Comparison of ENCODE assay signal across 9 cellular contexts in the genomic region with DNA sequence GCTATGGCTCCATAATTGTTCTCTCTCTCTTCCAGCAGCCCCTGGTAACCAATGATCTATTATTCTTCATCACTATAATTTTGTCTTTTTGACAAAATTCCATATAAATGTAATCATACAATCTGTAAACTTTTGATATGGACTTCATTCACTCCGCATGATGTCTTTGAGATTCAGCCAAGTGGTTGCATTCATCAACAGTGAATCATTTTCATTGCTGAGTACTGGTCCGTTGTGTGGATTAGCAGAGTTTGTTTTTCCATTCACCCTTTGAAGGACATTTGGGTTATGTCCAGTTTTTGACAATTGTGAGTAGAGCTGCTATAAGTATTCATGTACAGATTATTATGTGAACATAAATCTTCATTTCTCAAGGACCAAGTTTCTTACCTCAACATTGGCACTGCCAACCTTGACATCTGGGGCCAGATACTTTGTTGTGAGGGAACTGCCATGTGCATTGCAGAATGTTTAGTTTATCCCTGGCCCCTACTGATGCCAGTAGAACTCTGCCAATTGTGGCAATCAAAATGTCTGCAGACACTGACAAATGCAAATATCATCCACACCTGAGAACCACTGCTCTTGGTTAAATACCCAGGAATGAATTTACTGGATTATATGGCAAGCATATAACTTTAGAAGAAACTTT. TPM values are rescaled to one million over a fixed set of nuclear protein-coding genes. Genes with fewer than 3 reads are reported as not detected.
DNase-seq lines count a peak whose midpoint lies in the region; ATAC-seq and TF ChIP-seq lines count a peak whose summit lies in the region.
"Had no signal": no experiment of that assay in that cellular context is flagged by ENCODE, and none has a peak within 500 bp of the region (broad histone marks: within the 10 kb centered on the region; RNA-seq: fewer than 3 reads in every experiment).

No MANE protein-coding gene starts in this region.

- TF ChIP-seq CTCF in HCT116 (IDR thresholded peaks at IDR 0.05 in 2 of 3, conservative IDR thresholded peaks at IDR 0.05 in 1 of 3; ENCODE audit: borderline replicate concordance in 1 of 3, insufficient read depth in 1 of 3, low read depth in 2 of 3, low read length in 2 of 3) (no peak), SK-N-SH (IDR thresholded peaks at IDR 0.05) (no peak), fibroblast of villous mesenchyme (IDR thresholded peaks at IDR 0.05; ENCODE audit: insufficient read depth, low read depth, low read length) (no peak), spleen (IDR thresholded peaks at IDR 0.05 in 8 of 11, conservative IDR thresholded peaks at IDR 0.05 in 3 of 11) (no peak), tibial nerve (IDR thresholded peaks at IDR 0.05) (no peak)

- CTCF ChIA-PET in HCT116 (lab: Charles Lee) (interaction anchor here (1.2 kb wide), 1 partner anchor 11 kb away, joined by 3 read pairs; no protein-coding TSS in a partner anchor), SK-N-SH (lab: Yijun Ruan, JAX) (interaction anchor here (1.3 kb wide), 1 partner anchor 261 kb away, joined by 3 read pairs; no protein-coding TSS in a partner anchor)

- H3K4me2 ChIP-seq in HCT116 (ENCODE audit: low read length): peak overlapping the region; percentile 37
- H3K4me2 ChIP-seq in SK-N-SH: peak overlapping the region; percentile 45; the same call in 1 of the 2 replicates

- H3K9ac ChIP-seq in HCT116 (ENCODE audit: low read length) (no peak overlapping the region), SK-N-SH (no peak overlapping the region; the same call in 1 of the 2 replicates)

- no peaks in the 10 kb centered on the region for H3K36me3 ChIP-seq in HCT116 (ENCODE audit: control insufficient read depth in 1 of 2, insufficient read depth in 2 of 2, low read length in 2 of 2)
- H3K36me3 ChIP-seq in SK-N-SH (replicated peaks in 1 of 2; ENCODE audit: control insufficient read depth in 1 of 2, insufficient read depth in 2 of 2, low read length in 1 of 2): no peaks in the 10 kb centered on the region
- no peaks in the 10 kb centered on the region for H3K36me3 ChIP-seq in spleen
- no peaks in the 10 kb centered on the region for H3K36me3 ChIP-seq in tibial nerve

- TF ChIP-seq POLR2A in HCT116 (IDR thresholded peaks at IDR 0.05; ENCODE audit: borderline replicate concordance, extremely low read depth, insufficient read depth, insufficient read length): no peak
- TF ChIP-seq POLR2A in spleen (IDR thresholded peaks at IDR 0.05): no peak
- TF ChIP-seq POLR2A in tibial nerve (IDR thresholded peaks at IDR 0.05): no peak

- DNase-seq in HCT116 (ENCODE audit: low read depth, low spot score) (no peak), SK-N-SH (no peak), fibroblast of villous mesenchyme (ENCODE audit: low read depth) (peak; percentile 45), spleen (no peak), GDM1 (lab: John Stamatoyannopoulos, UW) (no peak), substantia nigra (lab: John Stamatoyannopoulos, UW) (no peak), tibial nerve (ENCODE audit: low spot score in 2 of 2) (no peak), RPMI8226 (no peak)
- DNase-seq: activated effector memory CD4-positive, alpha-beta T cell treated with anti-CD3 and anti-CD28 coated beads, Interleukin-2, amount 50 U/mL, for 16 hours had no signal

- POLR2A ChIA-PET in HCT116 (lab: Charles Lee): no interaction called here
- POLR2A ChIA-PET in SK-N-SH (lab: Yijun Ruan, JAX): no interaction called here

- H2AFZ ChIP-seq in HCT116 (ENCODE audit: low read depth, low read length, poor library complexity, severe bottlenecking): no peak overlapping the region
- no peak overlapping the region for H2AFZ ChIP-seq in SK-N-SH (ENCODE audit: low read depth)

- H4K20me1 ChIP-seq in HCT116 (ENCODE audit: insufficient read depth) (no peaks in the 10 kb centered on the region), SK-N-SH (ENCODE audit: insufficient read depth) (no peaks in the 10 kb centered on the region)

- H3K9me3 ChIP-seq in HCT116 (ENCODE audit: control insufficient read depth in 1 of 2, insufficient read depth in 1 of 2, low read depth in 1 of 2, low read length in 2 of 2) (peaks cover 0 to 6% of the 10 kb centered on the region in 2 experiments; a peak in 1 of 4 replicates), SK-N-SH (no peaks in the 10 kb centered on the region), spleen (peaks cover 0 to 30% (median 24%) of the 10 kb centered on the region in 8 donors), tibial nerve (peaks cover 0 to 24% (median 0%) of the 10 kb centered on the region in 4 donors)

- H3K79me2 ChIP-seq in HCT116 (ENCODE audit: insufficient read depth, low read length) (no peaks in the 10 kb centered on the region), SK-N-SH (ENCODE audit: insufficient read depth) (no peaks in the 10 kb centered on the region)

- intact Hi-C loops in HCT116 (cut with micrococcal nuclease) (no loop called here), spleen (cut with DNase I; ENCODE audit: low total_unique reads) (no loop called here)

- 10% methylated on average over 2 of the region's 2 CpGs for WGBS in SK-N-SH (ENCODE audit: low lambda C conversion rate)
- WGBS in spleen, 5 donors: 72 to 82% (median 74%) methylated on average over 2 of the region's 2 CpGs
- 15 to 30% methylated on average over 2 of the region's 2 CpGs for WGBS in tibial nerve, 2 donors

- peaks cover 46 to 51% of the 10 kb centered on the region in 2 experiments for H3K4me1 ChIP-seq in HCT116 (ENCODE audit: control insufficient read depth in 1 of 2, insufficient read depth in 2 of 2, low read length in 2 of 2)
- peaks cover 3 to 6% of the 10 kb centered on the region in 2 experiments; a peak in 2 of 4 replicates for H3K4me1 ChIP-seq in SK-N-SH (ENCODE audit: control insufficient read depth in 1 of 2, insufficient read depth in 2 of 2, low read depth in 1 of 2, low read length in 1 of 2)
- peaks cover 0 to 14% (median 5%) of the 10 kb centered on the region in 6 donors for H3K4me1 ChIP-seq in spleen
- peaks cover 0 to 14% (median 3%) of the 10 kb centered on the region in 4 donors for H3K4me1 ChIP-seq in tibial nerve

- TF ChIP-seq EP300 in SK-N-SH (IDR thresholded peaks at IDR 0.05; ENCODE audit: borderline replicate concordance in 1 of 2, low read depth in 1 of 2, low read length in 1 of 2) (peak in 1 of 2 experiments; percentile 60; a peak in 1 of 4 replicates), tibial nerve (IDR thresholded peaks at IDR 0.05) (no peak)

- H3K4me3 ChIP-seq in HCT116 (replicated peaks in 1 of 2; ENCODE audit: low read depth in 1 of 2, low read length in 2 of 2): no peak overlapping the region
- no peak overlapping the region for H3K4me3 ChIP-seq in SK-N-SH (ENCODE audit: low read depth in 2 of 2, low read length in 1 of 2)
- no peak overlapping the region for H3K4me3 ChIP-seq in fibroblast of villous mesenchyme (ENCODE audit: low read depth, low read length)
- no peak overlapping the region for H3K4me3 ChIP-seq in spleen
- H3K4me3 ChIP-seq in tibial nerve: no peak overlapping the region

- H3K9me2 ChIP-seq in HCT116 (ENCODE audit: insufficient read depth) (no peaks in the 10 kb centered on the region), SK-N-SH (no peaks in the 10 kb centered on the region)

- peak overlapping the region; percentile 21; the same call in 1 of the 2 replicates for H3K27ac ChIP-seq in HCT116 (ENCODE audit: low read depth, low read length)
- peak overlapping the region in 1 of 2 experiments; percentile 77; a peak in 2 of 4 replicates for H3K27ac ChIP-seq in SK-N-SH (ENCODE audit: low read depth in 2 of 2, low read length in 1 of 2)
- H3K27ac ChIP-seq in spleen: peak overlapping the region in 5 of 8 donors; percentile 39 to 54 (median 51)
- H3K27ac ChIP-seq in substantia nigra (ENCODE audit: low read depth, low read length, poor library complexity, severe bottlenecking): no peak overlapping the region
- peak overlapping the region in 1 of 4 donors; percentile 56 for H3K27ac ChIP-seq in tibial nerve

- no peaks in the 10 kb centered on the region for H3K27me3 ChIP-seq in HCT116 (ENCODE audit: insufficient read depth, low read length)
- H3K27me3 ChIP-seq in SK-N-SH (ENCODE audit: insufficient read depth): no peaks in the 10 kb centered on the region
- no peaks in the 10 kb centered on the region for H3K27me3 ChIP-seq in spleen (replicated peaks in 1 of 7)
- H3K27me3 ChIP-seq in tibial nerve: no peaks in the 10 kb centered on the region

- no peak; the same call in 1 of the 2 replicates for TF ChIP-seq RAD21 in HCT116 (IDR thresholded peaks at IDR 0.05; ENCODE audit: low read depth)
- TF ChIP-seq RAD21 in SK-N-SH (IDR thresholded peaks at IDR 0.05; ENCODE audit: low read length): no peak

- ATAC-seq in HCT116: peak; percentile 68

- H3F3A ChIP-seq in SK-N-SH (replicated peaks; ENCODE audit: insufficient read depth): peaks cover 25% of the 10 kb centered on the region

- no TSS peak for BruUV-seq in HCT116 (replicated peaks; lab: Mats Ljungman, UMichigan)

- RAD21 ChIA-PET in HCT116 (lab: Charles Lee; ENCODE audit: low non-redundant PET in 1 of 2, low total read pairs in 2 of 2, uncharacterized antibody in 2 of 2, unreplicated experiment in 2 of 2): no interaction called here

TF ChIP-seq in HCT116, 20 proteins besides CTCF, POLR2A, EP300 and RAD21 (continues in another document):
- TF ChIP-seq SIN3A (IDR thresholded peaks at IDR 0.05; ENCODE audit: low read depth): peak; percentile 75
- no peak for TF ChIP-seq EZH2phosphoT487 (IDR thresholded peaks at IDR 0.05; ENCODE audit: borderline replicate concordance)
- TF ChIP-seq EGR1 (IDR thresholded peaks at IDR 0.05; ENCODE audit: low read depth): 0 out of 2 replicates have a peak, but pooled peaks have one; percentile 30
- peak; percentile 82 for TF ChIP-seq JUND (IDR thresholded peaks at IDR 0.05)
- TF ChIP-seq POLR2AphosphoS5 (IDR thresholded peaks at IDR 0.05; ENCODE audit: low read depth, low read length): peak; percentile 50; the same call in 1 of the 2 replicates

TF ChIP-seq in SK-N-SH, 30 proteins besides CTCF, POLR2A, EP300 and RAD21 (continues in another document):
- TF ChIP-seq TCF12 (IDR thresholded peaks at IDR 0.05): peak; percentile 67
- TF ChIP-seq TAF1 (IDR thresholded peaks at IDR 0.05; ENCODE audit: borderline replicate concordance, low read depth, low read length): no peak

RNA-seq across cellular contexts. Expression of a gene that starts 48.4 kb away (rescaled TPM):
- 17.8 TPM for total RNA-seq in HCT116 (2021; ENCODE audit: unreplicated experiment)
- polyA plus RNA-seq in HCT116 (2012): 6.8 and 7.9 TPM in 2 replicates
- 2.4 and 3.3 TPM in 2 replicates for polyA plus RNA-seq in SK-N-SH (2012; rRNA removed)
- 2.8 and 3.3 TPM in 2 replicates for polyA plus RNA-seq in SK-N-SH (2012; cell fraction: cytosol; rRNA removed)
- polyA plus RNA-seq in SK-N-SH (2012; cell fraction: nucleus; rRNA removed): 5.1 and 7.3 TPM in 2 replicates
- total RNA-seq in fibroblast of villous mesenchyme: 0.86 and 1.6 TPM in 2 replicates
- 10 to 100 TPM; 28.7 to 95.2 (median 39.9) TPM for total RNA-seq in spleen
- 1 to 10 TPM; 4.6 to 8.8 (median 6.9) TPM for polyA plus RNA-seq in spleen
- 10 to 100 TPM in 3 of 4 donors, 1 to 10 TPM in 1; 8.7 to 36.5 (median 25.8) TPM for total RNA-seq in tibial nerve
